ENCODE assay signal across 8 cellular contexts in the genomic region with DNA sequence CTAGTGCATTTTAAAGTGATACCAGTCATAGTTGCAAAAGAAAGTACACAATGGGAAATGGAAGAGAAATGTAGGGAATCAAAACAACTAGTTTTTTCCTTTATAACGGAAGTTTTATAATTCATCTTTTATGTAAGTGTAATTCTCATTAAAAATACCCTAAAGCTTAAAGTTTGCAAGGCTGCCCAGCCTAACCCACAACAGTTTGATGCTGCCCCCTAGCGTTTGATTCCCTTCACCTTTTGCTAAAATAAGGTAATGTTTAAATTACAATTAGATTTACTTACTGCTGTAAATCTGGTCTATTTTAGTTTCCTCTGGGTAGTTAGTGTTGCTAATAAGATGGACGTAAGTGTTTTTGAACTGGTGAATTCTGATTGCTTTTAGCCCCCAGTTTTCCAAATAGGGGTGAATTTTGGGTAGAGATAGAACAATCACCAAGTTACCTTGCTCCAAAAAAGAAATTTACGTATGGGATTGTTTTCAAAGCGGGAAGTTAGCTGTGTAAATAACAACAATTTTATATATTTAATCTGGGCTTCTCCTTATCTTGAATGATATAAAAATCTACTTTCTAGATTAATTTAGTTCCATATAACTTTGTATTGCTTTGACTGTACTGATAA. TPM values are rescaled to one million over a fixed set of nuclear protein-coding genes. Genes with fewer than 3 reads are reported as not detected.
DNase-seq lines count a peak whose midpoint lies in the region; ATAC-seq and TF ChIP-seq lines count a peak whose summit lies in the region.

No MANE protein-coding gene starts in this region.

- no peak overlapping the region for H3K9ac ChIP-seq in HUES48 (ENCODE audit: low read depth, low read length)

- no peaks in the 10 kb centered on the region for H3K27me3 ChIP-seq in HUES48 (ENCODE audit: control insufficient read depth, insufficient read depth, low read length)
- no peaks in the 10 kb centered on the region for H3K27me3 ChIP-seq in Peyer's patch

- DNase-seq in Calu3, result peak; percentile 82
- peak in 2 of 3 donors; percentile 86 to 93 for DNase-seq in Peyer's patch
- DNase-seq in fibroblast of villous mesenchyme (ENCODE audit: low read depth), result peak; percentile 86
- peak in 7 of 10 donors; percentile 46 to 89 (median 68) for DNase-seq in posterior cingulate gyrus
- DNase-seq in ureter (ENCODE audit: low spot score), result peak; percentile 80

- CTCF ChIA-PET in Calu3 (lab: Charles Lee), result interaction anchor here (0.7 to 1.6 kb wide), 9 partner anchors 9 to 340 kb away, joined by 3 to 22 read pairs (median 4); no protein-coding TSS in a partner anchor

- H3K4me1 Mint-ChIP-seq in Calu3 (ENCODE audit: low read depth, unreplicated experiment), result peaks cover 28% of the 10 kb centered on the region
- peaks cover 23% of the 10 kb centered on the region for H3K4me1 Mint-ChIP-seq in activated T-helper 17 cell treated with anti-CD3 and anti-CD28 coated beads, Interleukin-2, amount 50 U/mL, for 72 hours

- no peak for TF ChIP-seq POLR2A in Peyer's patch (IDR thresholded peaks at IDR 0.05)

- intact Hi-C loops in Calu3 (cut with micrococcal nuclease; ENCODE audit: unreplicated experiment), result loop anchor here (1.0 to 10.0 kb wide), 4 partner anchors 84 to 1116 kb away; no protein-coding TSS in a partner anchor
- intact Hi-C loops in posterior cingulate gyrus (cut with DNase I), result loop anchor here (1.0 to 5.0 kb wide), 2 partner anchors 84 to 407 kb away; a partner anchor contains a TSS

- H3K4me3 ChIP-seq in HUES48 (ENCODE audit: low read depth, low read length) (0 out of 2 replicates have a peak overlapping the region, but pooled peaks have one; percentile 95), Peyer's patch (peak overlapping the region in 1 of 4 donors; percentile 92), fibroblast of villous mesenchyme (ENCODE audit: low read depth, low read length) (peak overlapping the region; percentile 88)

- H3K27ac ChIP-seq in HUES48 (ENCODE audit: low read depth, low read length) (no peak overlapping the region), Peyer's patch (peak overlapping the region in 2 of 4 donors; percentile 99 to 100)

- BruUV-seq in Calu3 (replicated peaks; lab: Mats Ljungman, UMichigan), result no TSS peak

- no peaks in the 10 kb centered on the region for H3K9me3 Mint-ChIP-seq in Calu3 (ENCODE audit: low read depth, unreplicated experiment)
- H3K9me3 Mint-ChIP-seq in activated T-helper 17 cell treated with anti-CD3 and anti-CD28 coated beads, Interleukin-2, amount 50 U/mL, for 72 hours, result no peaks in the 10 kb centered on the region

- H3K9me3 ChIP-seq in HUES48 (ENCODE audit: control insufficient read depth, insufficient read depth, low read length) (no peaks in the 10 kb centered on the region), Peyer's patch (no peaks in the 10 kb centered on the region)

- no peaks in the 10 kb centered on the region for H3K27me3 Mint-ChIP-seq in Calu3 (ENCODE audit: unreplicated experiment)
- no peaks in the 10 kb centered on the region for H3K27me3 Mint-ChIP-seq in activated T-helper 17 cell treated with anti-CD3 and anti-CD28 coated beads, Interleukin-2, amount 50 U/mL, for 72 hours

- H3K27ac Mint-ChIP-seq in Calu3 (ENCODE audit: unreplicated experiment), result peak overlapping the region; percentile 99
- peak overlapping the region; percentile 100 for H3K27ac Mint-ChIP-seq in activated T-helper 17 cell treated with anti-CD3 and anti-CD28 coated beads, Interleukin-2, amount 50 U/mL, for 72 hours

- TF ChIP-seq CTCF in Calu3 (IDR thresholded peaks at IDR 0.05; ENCODE audit: unreplicated experiment) (peak; percentile 67), Peyer's patch (IDR thresholded peaks at IDR 0.05) (peak; percentile 77 to 89 (median 82)), fibroblast of villous mesenchyme (IDR thresholded peaks at IDR 0.05; ENCODE audit: insufficient read depth, low read depth, low read length) (peak; percentile 76)

- H3K4me1 ChIP-seq in HUES48 (ENCODE audit: control insufficient read depth, insufficient read depth, low read length) (peaks cover 29% of the 10 kb centered on the region), Peyer's patch (peaks cover 0 to 36% (median 3%) of the 10 kb centered on the region in 4 donors)

- no peak for ATAC-seq in activated T-helper 17 cell treated with anti-CD3 and anti-CD28 coated beads, Interleukin-2, amount 50 U/mL, for 72 hours (replicated peaks)
- ATAC-seq in GM19452 (IDR thresholded peaks at IDR 0.05; ENCODE audit: unreplicated experiment), result no peak

- peaks cover 40% of the 10 kb centered on the region for H3K36me3 Mint-ChIP-seq in Calu3 (ENCODE audit: insufficient read depth, unreplicated experiment)
- peaks cover 46% of the 10 kb centered on the region for H3K36me3 Mint-ChIP-seq in activated T-helper 17 cell treated with anti-CD3 and anti-CD28 coated beads, Interleukin-2, amount 50 U/mL, for 72 hours (ENCODE audit: low read depth)

- H3K36me3 ChIP-seq in HUES48 (ENCODE audit: control insufficient read depth, insufficient read depth, low read length) (no peaks in the 10 kb centered on the region), Peyer's patch (no peaks in the 10 kb centered on the region)

- peak overlapping the region; percentile 97 for H3K4me3 Mint-ChIP-seq in Calu3 (ENCODE audit: low read depth, unreplicated experiment)
- H3K4me3 Mint-ChIP-seq in activated T-helper 17 cell treated with anti-CD3 and anti-CD28 coated beads, Interleukin-2, amount 50 U/mL, for 72 hours, result peak overlapping the region; percentile 98

RNA-seq across cellular contexts. Expression of a gene that starts 3.4 kb away (rescaled TPM):
- total RNA-seq in Calu3 (2022), result 49.0 and 133 TPM in 2 replicates
- total RNA-seq in Peyer's patch, result 10 to 100 TPM in 2 of 4 donors, 1 to 10 TPM in 2; 6.0 to 30.5 (median 10.3) TPM
- total RNA-seq in activated T-helper 17 cell treated with anti-CD3 and anti-CD28 coated beads, Interleukin-2, amount 50 U/mL, for 72 hours, result 100 to 1,000 TPM in 1 of 2 donors, 10 to 100 TPM in 1; 62.2 to 102 TPM
- total RNA-seq in fibroblast of villous mesenchyme, result 36.1 and 73.8 TPM in 2 replicates
- 28.6 TPM for total RNA-seq in ureter
